Comparison of ENCODE assay signal across 1 cellular context in genomic region chr4:42396361-42397255, GRCh38.
TF ChIP-seq lines count a peak whose summit lies in the region.

No MANE protein-coding gene starts in this region.

TF ChIP-seq in HepG2, 621 proteins besides CTCF, POLR2A, EP300 and RAD21 (continued from another document):
- no peak for TF ChIP-seq ZNF770 (CRISPR knock-in tag; IDR thresholded peaks at IDR 0.05)
